ENCODE assay signal across 2 cellular contexts in genomic region chr4:184796906-184797305, GRCh38.
TF ChIP-seq lines count a peak whose summit lies in the region.

No MANE protein-coding gene starts in this region.

TF ChIP-seq in liver, 16 proteins besides CTCF, POLR2A, EP300 and RAD21 (continued from another document):
- TF ChIP-seq REST (IDR thresholded peaks at IDR 0.05) (peak; percentile 82), FOXA1 (IDR thresholded peaks at IDR 0.05) (no peak), JUND (IDR thresholded peaks at IDR 0.05) (no peak), RXRA (IDR thresholded peaks at IDR 0.05) (no peak)
TF ChIP-seq in liver: peak in this region for 1.

TF ChIP-seq in HEK293T, 16 proteins besides CTCF, POLR2A, EP300 and RAD21 (continued from another document):
- no peak for TF ChIP-seq PKNOX1 (IDR thresholded peaks at IDR 0.05)
- TF ChIP-seq FOXM1 (IDR thresholded peaks at IDR 0.05; ENCODE audit: borderline replicate concordance), result no peak
- no peak for TF ChIP-seq CTBP1 (IDR thresholded peaks at IDR 0.05; ENCODE audit: borderline replicate concordance)
